In genomic region chr16:28210264-28210663, GRCh38 we compare ENCODE assay signal across 1 cellular context.
TF ChIP-seq lines count a peak whose summit lies in the region.

No MANE protein-coding gene starts in this region.

TF ChIP-seq in HepG2, 621 proteins besides CTCF, POLR2A, EP300 and RAD21 (continued from another document):
- TF ChIP-seq NFAT5 (CRISPR knock-in tag; IDR thresholded peaks at IDR 0.05), result no peak
- no peak for TF ChIP-seq CREB3 (CRISPR knock-in tag; IDR thresholded peaks at IDR 0.05)
- TF ChIP-seq MAFF (IDR thresholded peaks at IDR 0.05; ENCODE audit: low read depth, low read length), result no peak
- no peak for TF ChIP-seq SMAD9 (CRISPR knock-in tag; IDR thresholded peaks at IDR 0.05)
- 0 out of 2 replicates have a peak, but pooled peaks have one; percentile 0 for TF ChIP-seq ZNF431 (CRISPR knock-in tag; IDR thresholded peaks at IDR 0.05; ENCODE audit: borderline replicate concordance, low read depth)
- no peak for TF ChIP-seq RORA (CRISPR knock-in tag; IDR thresholded peaks at IDR 0.05)
- TF ChIP-seq HDAC6 (IDR thresholded peaks at IDR 0.05; ENCODE audit: low read depth, low read length), result no peak
- TF ChIP-seq HNF1A (IDR thresholded peaks at IDR 0.05; ENCODE audit: low read depth), result no peak
- TF ChIP-seq HNF1A (CRISPR knock-in tag; IDR thresholded peaks at IDR 0.05; ENCODE audit: borderline replicate concordance), result 0 out of 2 replicates have a peak, but pooled peaks have one; percentile 18
